Comparison of ENCODE assay signal across 3 cellular contexts in the genomic region with DNA sequence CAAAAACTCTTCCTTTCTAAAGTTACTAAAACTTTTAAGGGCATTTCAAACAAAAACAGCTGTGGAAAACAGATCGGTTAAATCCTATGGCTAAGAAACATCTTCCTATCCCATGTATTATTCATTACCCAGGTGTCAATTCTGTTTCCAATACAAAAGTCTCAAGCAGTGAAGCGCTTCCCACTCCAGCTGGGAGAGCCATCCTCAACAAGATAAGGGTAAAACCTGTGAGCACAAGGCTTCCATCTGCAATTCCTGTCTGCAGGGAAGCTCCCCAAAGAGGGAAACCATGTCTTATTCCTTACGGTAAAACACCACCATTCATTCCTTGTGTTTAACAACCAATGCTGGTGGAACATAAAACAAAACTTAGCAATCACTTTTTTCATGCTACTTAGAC. TPM values are rescaled to one million over a fixed set of nuclear protein-coding genes. Genes with fewer than 3 reads are reported as not detected.
"Had no signal": no experiment of that assay in that cellular context is flagged by ENCODE, and none has a peak within 500 bp of the region (broad histone marks: within the 10 kb centered on the region; RNA-seq: fewer than 3 reads in every experiment).

No MANE protein-coding gene starts in this region.

RNA-seq across cellular contexts. Expression of a gene that starts 38.8 kb away (rescaled TPM):
- total RNA-seq: H4, H7, HT-29 had no signal
